8 cellular contexts compared by ENCODE assay signal in genomic region chr7:150404172-150404784, GRCh38.
DNase-seq lines count a peak whose midpoint lies in the region; ATAC-seq lines count a peak whose summit lies in the region.

No MANE protein-coding gene starts in this region.

- peak overlapping the region; percentile 95 for H3K27ac Mint-ChIP-seq in activated naive CD8-positive, alpha-beta T cell
- H3K27ac Mint-ChIP-seq in stimulated activated naive CD8-positive, alpha-beta T cell treated with anti-CD3 and anti-CD28 coated beads, Interleukin-15, amount 100 ng/mL, for 72 hours = peak overlapping the region; percentile 92

- no peaks in the 10 kb centered on the region for H3K9me3 ChIP-seq in iPS-18a (ENCODE audit: control insufficient read depth, low read depth, low read length)

- H3K36me3 ChIP-seq in iPS-18a (ENCODE audit: control insufficient read depth, low read depth, low read length) = peaks cover 3% of the 10 kb centered on the region

- peaks cover 66% of the 10 kb centered on the region for H3K4me1 ChIP-seq in iPS-18a (ENCODE audit: control insufficient read depth, low read depth, low read length)

- peaks cover 37% of the 10 kb centered on the region for H3K4me1 Mint-ChIP-seq in activated naive CD8-positive, alpha-beta T cell (ENCODE audit: low read depth)
- H3K4me1 Mint-ChIP-seq in stimulated activated naive CD8-positive, alpha-beta T cell treated with anti-CD3 and anti-CD28 coated beads, Interleukin-15, amount 100 ng/mL, for 72 hours = peaks cover 76% of the 10 kb centered on the region

- DNase-seq in NCI-H146 (lab: John Stamatoyannopoulos, UW) (peak; percentile 68), NCI-H146 treated with DMSO at 0.1 percent for 48 hours (lab: John Stamatoyannopoulos, UW; ENCODE audit: unreplicated experiment) (no peak), GDM1 (lab: John Stamatoyannopoulos, UW) (no peak), ACHN (no peak)
- DNase-seq in stimulated activated naive CD8-positive, alpha-beta T cell treated with anti-CD3 and anti-CD28 coated beads, Interleukin-15, amount 100 ng/mL, for 72 hours = no peak

- peak overlapping the region; percentile 73 for H3K4me3 ChIP-seq in iPS-18a (ENCODE audit: low read length)

- in situ Hi-C loops in ACHN (cut with HindIII; ENCODE audit: low pct_ligation_motif_present, low pct_unique_long_range_greater_than_20kb, low sequenced_read_pairs) = no loop called here

- no peaks in the 10 kb centered on the region for H3K27me3 Mint-ChIP-seq in activated naive CD8-positive, alpha-beta T cell
- H3K27me3 Mint-ChIP-seq in stimulated activated naive CD8-positive, alpha-beta T cell treated with anti-CD3 and anti-CD28 coated beads, Interleukin-15, amount 100 ng/mL, for 72 hours = no peaks in the 10 kb centered on the region

- peaks cover 2% of the 10 kb centered on the region for H3K36me3 Mint-ChIP-seq in activated naive CD8-positive, alpha-beta T cell

- no peak for ATAC-seq in stimulated activated naive CD8-positive, alpha-beta T cell treated with anti-CD3 and anti-CD28 coated beads, Interleukin-15, amount 100 ng/mL, for 72 hours
- no peak for ATAC-seq in GM21619 (IDR thresholded peaks at IDR 0.05; ENCODE audit: unreplicated experiment)

- no peaks in the 10 kb centered on the region for H3K27me3 ChIP-seq in iPS-18a (ENCODE audit: control insufficient read depth, insufficient read depth, low read length)

- H3K27ac ChIP-seq in iPS-18a (ENCODE audit: low read length) = peak overlapping the region; percentile 92

- H3K9ac ChIP-seq in iPS-18a (ENCODE audit: low read length) = peak overlapping the region; percentile 76

- H3K9me3 Mint-ChIP-seq in activated naive CD8-positive, alpha-beta T cell (ENCODE audit: low read depth) = no peaks in the 10 kb centered on the region
- no peaks in the 10 kb centered on the region for H3K9me3 Mint-ChIP-seq in stimulated activated naive CD8-positive, alpha-beta T cell treated with anti-CD3 and anti-CD28 coated beads, Interleukin-15, amount 100 ng/mL, for 72 hours

- H3K4me3 Mint-ChIP-seq in activated naive CD8-positive, alpha-beta T cell = peak overlapping the region; percentile 88
- peak overlapping the region; percentile 84 to 96 for H3K4me3 Mint-ChIP-seq in stimulated activated naive CD8-positive, alpha-beta T cell treated with anti-CD3 and anti-CD28 coated beads, Interleukin-15, amount 100 ng/mL, for 72 hours
